13 cellular contexts compared by ENCODE assay signal in the genomic region with DNA sequence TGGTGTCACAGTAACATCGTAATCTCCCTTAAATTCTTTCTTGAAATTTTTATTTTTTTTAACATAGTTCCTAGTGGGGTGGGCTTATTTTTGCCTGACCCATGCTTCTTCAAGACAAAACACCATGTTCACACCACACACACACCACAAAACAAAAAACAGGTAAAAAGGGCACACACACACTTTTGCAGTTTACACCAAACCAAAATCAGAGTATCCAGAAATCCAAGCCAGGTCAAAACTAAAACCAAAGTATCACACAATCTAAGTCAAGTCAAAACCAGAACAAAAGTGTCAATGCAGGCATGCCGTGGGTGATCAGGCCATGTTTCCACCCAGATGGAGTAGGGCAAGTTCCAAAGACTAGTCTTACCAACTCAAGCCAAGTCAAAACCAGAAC. TPM values are rescaled to one million over a fixed set of nuclear protein-coding genes. Genes with fewer than 3 reads are reported as not detected.
DNase-seq lines count a peak whose midpoint lies in the region; TF ChIP-seq lines count a peak whose summit lies in the region.
"Not testable (repeated sequence)": the region's sequence is repeated elsewhere in the genome, so short reads cannot be mapped to it uniquely, and the experiment has no call there.
"Had no signal": no experiment of that assay in that cellular context is flagged by ENCODE, and none has a peak within 500 bp of the region (broad histone marks: within the 10 kb centered on the region; RNA-seq: fewer than 3 reads in every experiment).

No MANE protein-coding gene starts in this region.

- H3K9ac ChIP-seq in mesenchymal stem cell (ENCODE audit: low read length): not testable (repeated sequence)

- BruUV-seq in OCI-LY7 (replicated peaks; lab: Mats Ljungman, UMichigan): not testable (repeated sequence)

- not testable (repeated sequence) for H3K79me1 ChIP-seq in mesenchymal stem cell (replicated peaks; ENCODE audit: low read length, poor library complexity, severe bottlenecking)

- not testable (repeated sequence) for H2BK5ac ChIP-seq in mesenchymal stem cell (ENCODE audit: low read depth, low read length, poor library complexity, severe bottlenecking)

- H3K9me2 ChIP-seq in OCI-LY7 (ENCODE audit: insufficient read depth, low read length): not testable (repeated sequence)

- H3K4ac ChIP-seq in mesenchymal stem cell (ENCODE audit: low read depth in 1 of 2, low read length in 2 of 2): not testable (repeated sequence)

- not testable (repeated sequence) for H2BK120ac ChIP-seq in mesenchymal stem cell (ENCODE audit: low read depth, low read length)

- not testable (repeated sequence) for H3K14ac ChIP-seq in mesenchymal stem cell (ENCODE audit: low read length in 2 of 2)

- H3K4me3 Mint-ChIP-seq in chondrocyte (ENCODE audit: unreplicated experiment): peak overlapping the region; percentile 5
- not testable (repeated sequence) for H3K4me3 Mint-ChIP-seq in osteocyte (ENCODE audit: unreplicated experiment)

- CTCF ChIA-PET in OCI-LY7 (lab: Charles Lee; ENCODE audit: unreplicated experiment): not testable (repeated sequence)

- not testable (repeated sequence) for H4K8ac ChIP-seq in mesenchymal stem cell (ENCODE audit: low read length)

- H2BK12ac ChIP-seq in mesenchymal stem cell (ENCODE audit: low read length in 2 of 2): not testable (repeated sequence)

- H3K9me3 Mint-ChIP-seq in chondrocyte (ENCODE audit: low read depth); osteocyte (ENCODE audit: unreplicated experiment): not testable (repeated sequence)

- H3K4me2 ChIP-seq in OCI-LY7 (ENCODE audit: low read length): not testable (repeated sequence)
- H3K4me2 ChIP-seq in mesenchymal stem cell (ENCODE audit: low read length, poor library complexity, severe bottlenecking): peak overlapping the region; percentile 55

- H3K27ac Mint-ChIP-seq in chondrocyte (ENCODE audit: unreplicated experiment); osteocyte (ENCODE audit: unreplicated experiment): not testable (repeated sequence)

- DNase-seq in GM12865 (ENCODE audit: low read depth); OCI-LY7 (ENCODE audit: low spot score); chondrocyte (ENCODE audit: low spot score); esophagus squamous epithelium (lab: John Stamatoyannopoulos, UW); mesenchymal stem cell; transverse colon: not testable (repeated sequence)
- DNase-seq in osteocyte (ENCODE audit: extremely low spot score, unreplicated experiment): peak; percentile 8

- not testable (repeated sequence) for H3K36me3 Mint-ChIP-seq in chondrocyte (ENCODE audit: low read depth); osteocyte (ENCODE audit: unreplicated experiment)

- not testable (repeated sequence) for H3K9me3 ChIP-seq in OCI-LY7 (ENCODE audit: low read length); esophagus squamous epithelium; mesenchymal stem cell (ENCODE audit: control insufficient read depth, low read length); transverse colon

- not testable (repeated sequence) for H3K27me3 ChIP-seq in esophagus squamous epithelium; mesenchymal stem cell (ENCODE audit: control insufficient read depth in 1 of 2, insufficient read depth in 1 of 2, low read length in 2 of 2); transverse colon

- H3K23ac ChIP-seq in mesenchymal stem cell (ENCODE audit: low read length in 2 of 2): not testable (repeated sequence)

- H3K4me1 ChIP-seq in OCI-LY7 (ENCODE audit: insufficient read depth, low read length, poor library complexity, severe bottlenecking) (peaks cover 14% of the 10 kb centered on the region), esophagus squamous epithelium (peaks cover 12 to 76% (median 31%) of the 10 kb centered on the region in 3 donors), mesenchymal stem cell (ENCODE audit: control insufficient read depth, insufficient read depth, low read depth, low read length) (peaks cover 24% of the 10 kb centered on the region), transverse colon (peaks cover 0 to 30% (median 15%) of the 10 kb centered on the region in 4 donors)

- H3K18ac ChIP-seq in mesenchymal stem cell (ENCODE audit: low read depth in 1 of 2, low read length in 2 of 2): not testable (repeated sequence)

- in situ Hi-C loops in transverse colon (cut with MboI; ENCODE audit: low pct_ligation_motif_present in 1 of 4, low pct_unique_long_range_greater_than_20kb in 1 of 4, low sequenced_read_pairs in 3 of 4): not testable (repeated sequence)

- POLR2A ChIA-PET in OCI-LY7 (lab: Charles Lee): not testable (repeated sequence)

- H4K20me1 ChIP-seq in OCI-LY7 (ENCODE audit: insufficient read depth, low read length): not testable (repeated sequence)

- not testable (repeated sequence) for H2BK15ac ChIP-seq in mesenchymal stem cell (ENCODE audit: low read depth, poor library complexity, severe bottlenecking)

- H4K91ac ChIP-seq in mesenchymal stem cell (ENCODE audit: low read length): not testable (repeated sequence)

- TF ChIP-seq POLR2A in esophagus squamous epithelium (IDR thresholded peaks at IDR 0.05); transverse colon (IDR thresholded peaks at IDR 0.05): not testable (repeated sequence)

- H3K4me3 ChIP-seq in GM12865 (ENCODE audit: low read depth, low read length) (peak overlapping the region; percentile 76), esophagus squamous epithelium (peak overlapping the region; percentile 11 to 53 (median 31)), mesenchymal stem cell (ENCODE audit: insufficient read depth in 1 of 2, low read depth in 1 of 2, low read length in 2 of 2) (peak overlapping the region in 1 of 2 experiments; percentile 46)
- not testable (repeated sequence) for H3K4me3 ChIP-seq in OCI-LY7 (ENCODE audit: low read depth, low read length, poor library complexity, severe bottlenecking); transverse colon

- TF ChIP-seq CTCF in GM12865 (IDR thresholded peaks at IDR 0.05; ENCODE audit: insufficient read depth, low read depth, low read length, missing control alignments); OCI-LY7 (conservative IDR thresholded peaks at IDR 0.05; ENCODE audit: low read length); chondrocyte (IDR thresholded peaks at IDR 0.05); esophagus squamous epithelium (IDR thresholded peaks at IDR 0.05); osteocyte (IDR thresholded peaks at IDR 0.05); transverse colon (IDR thresholded peaks at IDR 0.05): not testable (repeated sequence)

- H3K36me3 ChIP-seq in OCI-LY7 (ENCODE audit: insufficient read depth, low read length); esophagus squamous epithelium; mesenchymal stem cell (ENCODE audit: control insufficient read depth in 1 of 2, insufficient read depth in 2 of 2, low read depth in 1 of 2, low read length in 2 of 2); transverse colon: not testable (repeated sequence)

- 46 to 55% methylated on average over 2 of the region's 2 CpGs for WGBS in esophagus squamous epithelium, 2 donors
- WGBS in mesenchymal stem cell: 87% methylated on average over 1 of the region's 2 CpGs
- 76 to 100% methylated on average over 1 to 2 of the region's 2 CpGs for WGBS in transverse colon (ENCODE audit: low coverage in 1 of 2), 2 donors

- intact Hi-C loops in OCI-LY7 (cut with micrococcal nuclease; ENCODE audit: unreplicated experiment); esophagus squamous epithelium (cut with DNase I); transverse colon (cut with DNase I; ENCODE audit: low total_unique reads): not testable (repeated sequence)

- not testable (repeated sequence) for TF ChIP-seq EP300 in transverse colon (IDR thresholded peaks at IDR 0.05; ENCODE audit: low read depth)

- not testable (repeated sequence) for H3K27me3 Mint-ChIP-seq in chondrocyte (ENCODE audit: low read depth); osteocyte (ENCODE audit: unreplicated experiment)

- not testable (repeated sequence) for H3K27ac ChIP-seq in OCI-LY7 (ENCODE audit: low read depth, low read length, poor library complexity, severe bottlenecking)
- H3K27ac ChIP-seq in esophagus squamous epithelium (peak overlapping the region; percentile 84 to 90 (median 88)), mesenchymal stem cell (ENCODE audit: low read length, poor library complexity, severe bottlenecking) (peak overlapping the region; percentile 96), transverse colon (peak overlapping the region; percentile 78 to 91 (median 86))

- not testable (repeated sequence) for H3K79me2 ChIP-seq in OCI-LY7 (ENCODE audit: insufficient read depth, low read depth, low read length)

- not testable (repeated sequence) for H3K4me1 Mint-ChIP-seq in chondrocyte (ENCODE audit: low read depth); osteocyte (ENCODE audit: unreplicated experiment)

- peak overlapping the region; percentile 88; the same call in 1 of the 2 replicates for H2AFZ ChIP-seq in OCI-LY7 (ENCODE audit: low read length)
- not testable (repeated sequence) for H2AFZ ChIP-seq in mesenchymal stem cell (ENCODE audit: low read depth, low read length)

- H2AK5ac ChIP-seq in mesenchymal stem cell (ENCODE audit: low read length, severe bottlenecking): not testable (repeated sequence)

RNA-seq across cellular contexts. Expression of gene GPR15LG, which starts 2.4 kb away (rescaled TPM):
- not detected in 2 replicates for total RNA-seq in OCI-LY7 (2014; rRNA removed; shearing (Covaris generic))
- total RNA-seq in OCI-LY7 (2022): not detected in 2 replicates
- not detected in 3 replicates for total RNA-seq in chondrocyte
- total RNA-seq in esophagus squamous epithelium: 100 to 1,000 TPM; 132 to 352 (median 320) TPM
- not detected for polyA plus RNA-seq in mesenchymal stem cell (2013, experiment 1 of 2)
- not detected for polyA plus RNA-seq in mesenchymal stem cell (2013, experiment 2 of 2)
- not detected in 2 replicates for total RNA-seq in osteocyte
- total RNA-seq in transverse colon: 100 to 1,000 TPM; 197 to 480 (median 266) TPM
- total RNA-seq: Caco-2; CD4-positive, alpha-beta memory T cell; IMR-90; Right ventricle myocardium inferior; SJSA1 had no signal
- polyA plus RNA-seq: CD4-positive, alpha-beta memory T cell; IMR-90 had no signal

RNA-seq across cellular contexts. Expression of gene CDHR1, which starts 23.1 kb away (rescaled TPM):
- total RNA-seq in OCI-LY7 (2014; rRNA removed; shearing (Covaris generic)): not detected in 2 replicates
- total RNA-seq in OCI-LY7 (2022): not detected in 2 replicates
- 0.24 to 5.1 TPM (median 3.5 TPM) in 3 replicates for total RNA-seq in chondrocyte
- 10 to 100 TPM in 3 of 4 donors, 1 to 10 TPM in 1; 6.7 to 15.0 (median 12.2) TPM for total RNA-seq in esophagus squamous epithelium
- polyA plus RNA-seq in mesenchymal stem cell (2013, experiment 1 of 2): 0.86 TPM
- polyA plus RNA-seq in mesenchymal stem cell (2013, experiment 2 of 2): 0.75 TPM
- total RNA-seq in osteocyte: 0.24 TPM in 1 of 2 replicates, not detected in the other
- 100 to 1,000 TPM in 2 of 4 donors, 10 to 100 TPM in 2; 42.1 to 110 (median 75.5) TPM for total RNA-seq in transverse colon
- total RNA-seq: Caco-2, IMR-90 had no signal
- polyA plus RNA-seq: CD4-positive, alpha-beta memory T cell; IMR-90 had no signal

RNA-seq across cellular contexts. Expression of gene GHITM, which starts 31.9 kb away (rescaled TPM):
- 103 and 119 TPM in 2 replicates for total RNA-seq in OCI-LY7 (2014; rRNA removed; shearing (Covaris generic))
- total RNA-seq in OCI-LY7 (2022) (120 and 132 TPM in 2 replicates), chondrocyte (106 to 114 TPM (median 109 TPM) in 3 replicates), esophagus squamous epithelium (100 to 1,000 TPM; 137 to 289 (median 182) TPM), osteocyte (105 and 106 TPM in 2 replicates), transverse colon (100 to 1,000 TPM; 134 to 351 (median 225) TPM)
- polyA plus RNA-seq in mesenchymal stem cell (2013, experiment 1 of 2): 108 TPM
- 114 TPM for polyA plus RNA-seq in mesenchymal stem cell (2013, experiment 2 of 2)

RNA-seq across cellular contexts. Expression of gene LRIT2, which starts 54.1 kb away (rescaled TPM):
- total RNA-seq in OCI-LY7 (2014; rRNA removed; shearing (Covaris generic)): not detected in 2 replicates
- total RNA-seq in OCI-LY7 (2022) (not detected in 2 replicates), chondrocyte (not detected in 3 replicates), esophagus squamous epithelium (not detected), osteocyte (not detected in 2 replicates), transverse colon (not detected)
- not detected for polyA plus RNA-seq in mesenchymal stem cell (2013, experiment 1 of 2)
- not detected for polyA plus RNA-seq in mesenchymal stem cell (2013, experiment 2 of 2)
- total RNA-seq: Caco-2; CD4-positive, alpha-beta memory T cell; IMR-90; Peyer's patch; Right ventricle myocardium inferior; SJSA1 had no signal
- polyA plus RNA-seq: CD4-positive, alpha-beta memory T cell; IMR-90 had no signal

Comparison
In these comparisons a context has a peak if more than half of its experiments do, and no peak if none do; other contexts are left out.
1. RNA of gene GPR15LG, which starts 2.4 kb away (total RNA-seq): 132 to 352 TPM in esophagus squamous epithelium and 197 to 480 TPM in transverse colon; not detected in OCI-LY7, not detected in chondrocyte and not detected in osteocyte; every median in the first group is over 100 times any median in the second.